18 cellular contexts compared by ENCODE assay signal in the genomic region with DNA sequence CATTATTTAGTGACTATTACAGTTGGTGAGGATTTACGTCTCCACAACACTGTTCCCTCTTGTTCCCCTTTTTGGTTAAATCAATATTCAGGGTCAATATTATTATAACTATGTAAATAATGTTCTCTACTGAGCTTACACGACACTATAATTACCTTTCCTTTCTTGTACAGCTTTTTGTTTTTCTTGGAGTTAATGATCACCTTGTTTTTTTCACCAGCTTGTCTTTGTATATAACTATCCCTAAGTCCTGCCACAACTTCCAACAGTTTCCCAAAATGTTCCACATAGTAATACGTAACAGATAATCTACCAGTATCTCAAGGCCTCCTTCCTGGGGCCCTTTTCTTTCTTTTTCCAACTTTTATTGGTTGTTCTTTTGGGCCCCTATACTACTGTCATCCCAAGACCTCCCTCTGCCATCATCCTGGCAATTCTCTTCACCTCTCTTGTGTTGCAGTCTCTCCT.
"Had no signal": no experiment of that assay in that cellular context is flagged by ENCODE, and none has a peak within 500 bp of the region (broad histone marks: within the 10 kb centered on the region; RNA-seq: fewer than 3 reads in every experiment).

No MANE protein-coding gene starts in this region.

- H3K36me3 Mint-ChIP-seq: activated CD4-positive, alpha-beta memory T cell treated with anti-CD3 and anti-CD28 coated beads for 36 hours; activated CD8-positive, alpha-beta memory T cell treated with anti-CD3 and anti-CD28 coated beads, Interleukin-2, amount 10 ng/mL, durations not matched to agents 7 days and 5 days; activated naive CD8-positive, alpha-beta T cell; naive B cell had no signal

- H3K4me3 Mint-ChIP-seq: activated CD4-positive, alpha-beta memory T cell treated with anti-CD3 and anti-CD28 coated beads for 36 hours; activated CD8-positive, alpha-beta memory T cell treated with anti-CD3 and anti-CD28 coated beads, Interleukin-2, amount 10 ng/mL, durations not matched to agents 7 days and 5 days; activated naive CD8-positive, alpha-beta T cell; activated T-cell treated with anti-CD3 and anti-CD28 coated beads, Interleukin-2, amount 50 U/mL, for 4 hours; endodermal cell; naive B cell; stimulated activated naive CD8-positive, alpha-beta T cell treated with anti-CD3 and anti-CD28 coated beads, Interleukin-15, amount 100 ng/mL, for 72 hours had no signal

- ATAC-seq: activated CD8-positive, alpha-beta memory T cell treated with anti-CD3 and anti-CD28 coated beads, Interleukin-2, amount 10 ng/mL, durations not matched to agents 7 days and 5 days; activated T-cell treated with anti-CD3 and anti-CD28 coated beads, Interleukin-2, amount 50 U/mL, for 4 hours; gastrocnemius medialis; heart left ventricle; left lung; stimulated activated naive CD8-positive, alpha-beta T cell treated with anti-CD3 and anti-CD28 coated beads, Interleukin-15, amount 100 ng/mL, for 72 hours had no signal

- H3K27ac Mint-ChIP-seq: activated CD4-positive, alpha-beta memory T cell treated with anti-CD3 and anti-CD28 coated beads for 36 hours; activated CD8-positive, alpha-beta memory T cell treated with anti-CD3 and anti-CD28 coated beads, Interleukin-2, amount 10 ng/mL, durations not matched to agents 7 days and 5 days; activated naive CD8-positive, alpha-beta T cell; endodermal cell; naive B cell; stimulated activated naive CD8-positive, alpha-beta T cell treated with anti-CD3 and anti-CD28 coated beads, Interleukin-15, amount 100 ng/mL, for 72 hours had no signal

- H3K4me1 Mint-ChIP-seq: activated CD8-positive, alpha-beta memory T cell treated with anti-CD3 and anti-CD28 coated beads, Interleukin-2, amount 10 ng/mL, durations not matched to agents 7 days and 5 days; stimulated activated naive CD8-positive, alpha-beta T cell treated with anti-CD3 and anti-CD28 coated beads, Interleukin-15, amount 100 ng/mL, for 72 hours had no signal

- DNase-seq: activated CD4-positive, alpha-beta memory T cell treated with anti-CD3 and anti-CD28 coated beads for 36 hours; activated CD8-positive, alpha-beta memory T cell treated with anti-CD3 and anti-CD28 coated beads, Interleukin-2, amount 10 ng/mL, durations not matched to agents 7 days and 5 days; activated effector memory CD4-positive, alpha-beta T cell treated with Interleukin-2 at 50 U/mL for 16 hours; activated T-cell treated with anti-CD3 and anti-CD28 coated beads, Interleukin-2, amount 50 U/mL, for 4 hours; amniotic stem cell; dorsolateral prefrontal cortex; endodermal cell; gastrocnemius medialis; heart left ventricle; left lung; mammary epithelial cell; naive B cell; pancreas; sigmoid colon; stimulated activated CD4-positive, alpha-beta T cell treated with anti-CD3 and anti-CD28 coated beads, Interleukin-1b, Interleukin-23, amount 100 ng/mL, for 48 hours; stimulated activated naive CD8-positive, alpha-beta T cell treated with anti-CD3 and anti-CD28 coated beads, Interleukin-15, amount 100 ng/mL, for 72 hours; upper lobe of left lung had no signal

- H3K9me3 Mint-ChIP-seq: activated CD4-positive, alpha-beta memory T cell treated with anti-CD3 and anti-CD28 coated beads for 36 hours; activated T-cell treated with anti-CD3 and anti-CD28 coated beads, Interleukin-2, amount 50 U/mL, for 4 hours; endodermal cell; stimulated activated naive CD8-positive, alpha-beta T cell treated with anti-CD3 and anti-CD28 coated beads, Interleukin-15, amount 100 ng/mL, for 72 hours had no signal

- H3K27ac ChIP-seq: dorsolateral prefrontal cortex, gastrocnemius medialis, heart left ventricle, left lung, pancreas, sigmoid colon, upper lobe of left lung had no signal
